ENCODE assay signal across 8 cellular contexts in genomic region chr19:1875265-1875645, GRCh38. TPM values are rescaled to one million over a fixed set of nuclear protein-coding genes. Genes with fewer than 3 reads are reported as not detected.
DNase-seq lines count a peak whose midpoint lies in the region; ATAC-seq, FAIRE-seq and TF ChIP-seq lines count a peak whose summit lies in the region.
"Not testable (repeated sequence)": the region's sequence is repeated elsewhere in the genome, so short reads cannot be mapped to it uniquely, and the experiment has no call there.

No MANE protein-coding gene starts in this region.

- H3K36me3 ChIP-seq in GM06990 (ENCODE audit: control insufficient read depth, insufficient read depth, low read length) (peaks cover 12% of the 10 kb centered on the region), KOPT-K1 (ENCODE audit: insufficient read depth, low read length) (peaks cover 38% of the 10 kb centered on the region)
- not testable (repeated sequence) for H3K36me3 ChIP-seq in body of pancreas (replicated peaks in 1 of 2; ENCODE audit: insufficient read depth in 1 of 2, low read depth in 2 of 2); rectal smooth muscle tissue (ENCODE audit: control insufficient read depth, insufficient read depth, low read length)

- peak; percentile 1 for ATAC-seq in body of pancreas

- H3K27me3 ChIP-seq in GM06990 (replicated peaks; ENCODE audit: control insufficient read depth, insufficient read depth, low read length); body of pancreas; rectal smooth muscle tissue (ENCODE audit: control insufficient read depth, insufficient read depth, low read length): not testable (repeated sequence)

- H3K9me3 ChIP-seq in KOPT-K1 (ENCODE audit: insufficient read depth, low read length, poor library complexity, severe bottlenecking); body of pancreas: not testable (repeated sequence)

- intact Hi-C loops in body of pancreas (cut with DNase I) = not testable (repeated sequence)

- peak overlapping the region; percentile 78 for H3K9ac ChIP-seq in rectal smooth muscle tissue (ENCODE audit: low read length)

- 3 to 5% methylated on average over 9 to 11 of the region's 11 CpGs for WGBS in body of pancreas, 2 donors

- not testable (repeated sequence) for DNase-seq in GM06990 (ENCODE audit: extremely low read depth, insufficient read length); body of pancreas; fibroblast of mammary gland (ENCODE audit: low read depth); urothelium cell line (ENCODE audit: low spot score)
- DNase-seq in medulla oblongata (ENCODE audit: extremely low spot score) = peak; percentile 14

- TF ChIP-seq CTCF in GM06990 (IDR thresholded peaks at IDR 0.05; ENCODE audit: insufficient read depth, low read length, poor library complexity, severe bottlenecking); WI38 (IDR thresholded peaks at IDR 0.05; ENCODE audit: low read depth, low read length); body of pancreas (IDR thresholded peaks at IDR 0.05); fibroblast of mammary gland (conservative IDR thresholded peaks at IDR 0.05; ENCODE audit: control insufficient read depth, insufficient read depth, low read depth, low read length): not testable (repeated sequence)

- peak; percentile 82 for FAIRE-seq in urothelium cell line (lab: Jason Lieb, UNC)

- not testable (repeated sequence) for TF ChIP-seq POLR2A in body of pancreas (IDR thresholded peaks at IDR 0.05)

- peak overlapping the region; percentile 88 for H3K27ac ChIP-seq in KOPT-K1 (ENCODE audit: low read depth, low read length, poor library complexity, severe bottlenecking)
- H3K27ac ChIP-seq in body of pancreas = peak overlapping the region; percentile 71 to 97 (median 88)
- H3K27ac ChIP-seq in rectal smooth muscle tissue (ENCODE audit: low read depth, low read length) = peak overlapping the region; percentile 89

- H3K4me3 ChIP-seq in GM06990 (replicated peaks; ENCODE audit: low read depth, low read length) = peak overlapping the region; percentile 85
- H3K4me3 ChIP-seq in WI38 (ENCODE audit: low read depth, low read length) = peak overlapping the region; percentile 97
- H3K4me3 ChIP-seq in body of pancreas = peak overlapping the region; percentile 69 to 79
- peak overlapping the region; percentile 88 for H3K4me3 ChIP-seq in fibroblast of mammary gland (ENCODE audit: control insufficient read depth, low read depth, low read length)
- H3K4me3 ChIP-seq in rectal smooth muscle tissue (ENCODE audit: low read length) = peak overlapping the region; percentile 99

- H3K4me1 ChIP-seq in body of pancreas = peaks cover 55% of the 10 kb centered on the region
- peaks cover 13% of the 10 kb centered on the region for H3K4me1 ChIP-seq in rectal smooth muscle tissue (ENCODE audit: control insufficient read depth, insufficient read depth, low read length)

RNA-seq across cellular contexts. Expression of gene ABHD17A, which starts 10.0 kb away (rescaled TPM):
- total RNA-seq in body of pancreas = 100 to 1,000 TPM in 1 of 2 donors, 10 to 100 TPM in 1; 56.8 to 100 TPM

RNA-seq across cellular contexts. Expression of gene KLF16, which starts 11.9 kb away (rescaled TPM):
- total RNA-seq in body of pancreas = 1 to 10 TPM; 2.3 to 3.6 TPM

RNA-seq across cellular contexts. Expression of gene REXO1, which starts 27.0 kb away (rescaled TPM):
- 10 to 100 TPM; 16.6 to 19.8 TPM for total RNA-seq in body of pancreas

RNA-seq across cellular contexts. Expression of gene ADAT3, which starts 29.9 kb away (rescaled TPM):
- total RNA-seq in body of pancreas = 10 to 100 TPM; 10.5 to 13.7 TPM

RNA-seq across cellular contexts. Expression of gene SCAMP4, which starts 29.9 kb away (rescaled TPM):
- total RNA-seq in body of pancreas = 10 to 100 TPM; 37.6 to 67.2 TPM
